In the genomic region with DNA sequence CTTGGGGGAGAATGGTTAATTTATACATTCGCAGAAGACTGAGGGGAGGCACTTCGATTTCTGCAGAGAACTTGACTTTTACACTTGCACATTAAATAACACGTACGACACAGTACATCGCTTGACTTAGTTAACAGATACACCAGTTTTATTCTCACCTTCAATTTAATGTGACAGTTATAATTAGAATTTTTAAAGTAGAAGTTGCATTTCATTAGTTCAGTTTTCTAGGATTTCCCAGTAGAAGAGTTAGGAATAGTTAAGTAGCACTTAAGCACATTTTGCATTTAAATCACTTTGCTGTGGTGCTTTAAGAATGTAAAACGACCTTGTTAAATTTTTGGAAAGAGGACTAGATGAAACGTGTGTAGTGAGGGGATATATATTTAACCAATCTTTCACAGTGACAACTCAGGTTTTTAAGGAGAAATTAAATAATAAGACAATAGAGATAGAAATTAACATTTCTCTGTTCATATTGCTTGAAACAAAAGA, we compare ENCODE assay signal across 1 cellular context.
TF ChIP-seq lines count a peak whose summit lies in the region.

No MANE protein-coding gene starts in this region.

TF ChIP-seq in endothelial cell of umbilical vein, 7 proteins besides CTCF, POLR2A, EP300 and RAD21 (continued from another document):
- TF ChIP-seq FOS (IDR thresholded peaks at IDR 0.05; ENCODE audit: borderline replicate concordance, insufficient read depth, low read length), result no peak
